In the genomic region with DNA sequence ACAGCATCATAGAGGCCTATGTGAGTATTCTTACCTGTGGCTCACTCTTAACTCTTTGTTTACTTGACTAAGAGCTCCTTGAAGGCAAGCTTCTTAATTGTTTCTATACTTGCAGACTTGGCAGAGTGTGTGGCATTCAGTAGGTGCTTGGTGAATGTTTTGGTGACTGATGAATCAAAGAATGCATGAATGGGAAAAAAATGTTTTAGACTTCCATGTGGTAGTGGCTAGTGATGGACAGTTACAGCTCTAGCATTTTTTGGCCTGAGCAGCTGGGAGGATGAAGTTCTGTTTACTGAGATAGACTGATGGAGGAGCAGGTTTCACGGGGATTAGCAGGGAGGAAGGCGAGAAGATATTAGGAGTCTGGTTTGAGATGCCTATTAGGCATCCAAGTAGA, we compare ENCODE assay signal across 23 cellular contexts. TPM values are rescaled to one million over a fixed set of nuclear protein-coding genes. Genes with fewer than 3 reads are reported as not detected.
"Had no signal": no experiment of that assay in that cellular context is flagged by ENCODE, and none has a peak within 500 bp of the region (broad histone marks: within the 10 kb centered on the region; RNA-seq: fewer than 3 reads in every experiment).

No MANE protein-coding gene starts in this region.

- H3K27ac Mint-ChIP-seq: activated B cell treated with CpG ODN at 0.5 μM for 24 hours; activated CD8-positive, alpha-beta T cell treated with anti-CD3 and anti-CD28 coated beads for 36 hours; dendritic cell treated with granulocyte-macrophage colony-stimulating factor and Interleukin-4, amounts not matched to agents 40 ng/mL and 50 ng/mL, for 4 days; T-helper 17 cell had no signal

- H3K4me3 Mint-ChIP-seq: activated B cell treated with CpG ODN at 0.5 μM for 24 hours; activated CD8-positive, alpha-beta T cell treated with anti-CD3 and anti-CD28 coated beads for 36 hours; dendritic cell treated with granulocyte-macrophage colony-stimulating factor and Interleukin-4, amounts not matched to agents 40 ng/mL and 50 ng/mL, for 4 days had no signal

- H3K27me3 Mint-ChIP-seq: activated B cell treated with CpG ODN at 0.5 μM for 24 hours, T-helper 17 cell had no signal

- H3K9me3 Mint-ChIP-seq: activated B cell treated with CpG ODN at 0.5 μM for 24 hours; activated CD8-positive, alpha-beta T cell treated with anti-CD3 and anti-CD28 coated beads for 36 hours; neural crest cell had no signal

- DNase-seq: activated B cell treated with CpG ODN at 0.5 μM for 24 hours; activated CD4-positive, alpha-beta T cell treated with anti-CD3 and anti-CD28 coated beads for 48 hours; activated CD8-positive, alpha-beta T cell treated with anti-CD3 and anti-CD28 coated beads for 36 hours; activated effector memory CD4-positive, alpha-beta T cell treated with anti-CD3 and anti-CD28 coated beads, Interleukin-2, amount 50 U/mL, for 16 hours; activated T-cell treated with anti-CD3 and anti-CD28 coated beads, Interleukin-2, amount 50 U/mL, for 48 hours; amniotic stem cell; brain microvascular endothelial cell; cerebellar nuclear complex; effector memory CD4-positive, alpha-beta T cell; foreskin melanocyte; left cardiac atrium; midbrain; spleen; stomach; T-helper 17 cell; testis; upper lobe of left lung had no signal

- ATAC-seq: activated CD8-positive, alpha-beta T cell treated with anti-CD3 and anti-CD28 coated beads for 36 hours; activated naive CD4-positive, alpha-beta T cell treated with anti-CD3 and anti-CD28 coated beads, Interleukin-2, amount 50 U/mL, for 72 hours; left cardiac atrium; sciatic nerve; T-helper 17 cell had no signal

RNA-seq across cellular contexts. Expression of a gene that starts 13.6 kb away (rescaled TPM):
- total RNA-seq: activated B cell treated with CpG ODN at 0.5 μM for 24 hours; activated CD8-positive, alpha-beta T cell treated with anti-CD3 and anti-CD28 coated beads for 36 hours; activated naive CD4-positive, alpha-beta T cell treated with anti-CD3 and anti-CD28 coated beads, Interleukin-2, amount 50 U/mL, for 72 hours; neural crest cell; pulmonary artery endothelial cell; T-helper 17 cell had no signal

RNA-seq across cellular contexts. Expression of a gene that starts 41.5 kb away (rescaled TPM):
- total RNA-seq: activated CD8-positive, alpha-beta T cell treated with anti-CD3 and anti-CD28 coated beads for 36 hours; activated naive CD4-positive, alpha-beta T cell treated with anti-CD3 and anti-CD28 coated beads, Interleukin-2, amount 50 U/mL, for 72 hours; neural crest cell; pulmonary artery endothelial cell had no signal

RNA-seq across cellular contexts. Expression of a gene that starts 50.8 kb away (rescaled TPM):
- total RNA-seq: activated B cell treated with CpG ODN at 0.5 μM for 24 hours; activated CD8-positive, alpha-beta T cell treated with anti-CD3 and anti-CD28 coated beads for 36 hours; activated naive CD4-positive, alpha-beta T cell treated with anti-CD3 and anti-CD28 coated beads, Interleukin-2, amount 50 U/mL, for 72 hours; myocyte; neural crest cell; pulmonary artery endothelial cell had no signal
